Comparison of ENCODE assay signal across 7 cellular contexts in the genomic region with DNA sequence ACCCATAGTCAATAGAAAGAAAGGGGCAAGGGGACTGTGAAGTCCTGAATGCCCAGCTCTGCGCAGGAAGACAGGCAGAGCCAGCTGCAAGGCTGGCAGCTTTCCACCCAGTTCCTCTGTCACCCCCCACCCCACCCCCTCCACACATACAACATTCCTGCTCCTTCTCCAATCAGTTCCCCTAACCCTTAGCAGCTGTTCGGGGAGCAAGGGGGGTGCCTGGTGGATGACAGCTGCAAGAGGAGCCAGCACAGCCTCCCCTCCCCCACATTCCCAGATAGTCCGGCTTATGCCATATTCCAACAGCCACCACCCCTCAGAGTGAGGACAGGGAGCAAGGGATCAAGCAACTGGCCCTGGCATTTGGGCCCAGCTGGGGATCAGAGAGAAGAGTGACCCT. TPM values are rescaled to one million over a fixed set of nuclear protein-coding genes. Genes with fewer than 3 reads are reported as not detected.
DNase-seq lines count a peak whose midpoint lies in the region; ATAC-seq and TF ChIP-seq lines count a peak whose summit lies in the region.

No MANE protein-coding gene starts in this region.

- TF ChIP-seq POLR2A in NB4 (IDR thresholded peaks at IDR 0.05; ENCODE audit: extremely low read depth, insufficient read length) = no peak

- peaks cover 57% of the 10 kb centered on the region for H3K36me3 Mint-ChIP-seq in activated T-helper 1 cell treated with anti-CD3 and anti-CD28 coated beads, Interleukin-12 subunit alpha, Interleukin-12 subunit beta, Interleukin-2, Interleukin-4 antibody, amounts not matched to agents 30 ng/mL and 10 ng/mL and 1 ng/mL, durations not matched to agents 14 hours and 24 hours and 36 hours (ENCODE audit: low read depth)

- peak; percentile 16 for ATAC-seq in left ventricle myocardium superior
- no peak for ATAC-seq in HG03442 (IDR thresholded peaks at IDR 0.05; ENCODE audit: unreplicated experiment)

- peaks cover 77% of the 10 kb centered on the region for H3K4me1 Mint-ChIP-seq in activated T-helper 1 cell treated with anti-CD3 and anti-CD28 coated beads, Interleukin-12 subunit alpha, Interleukin-12 subunit beta, Interleukin-2, Interleukin-4 antibody, amounts not matched to agents 30 ng/mL and 10 ng/mL and 1 ng/mL, durations not matched to agents 14 hours and 24 hours and 36 hours (ENCODE audit: low read depth)

- H3K27me3 ChIP-seq in skeletal muscle satellite cell (ENCODE audit: control insufficient read depth, insufficient read depth, low read length) = no peaks in the 10 kb centered on the region

- H3K9me3 ChIP-seq in skeletal muscle satellite cell (replicated peaks; ENCODE audit: low read length) = no peaks in the 10 kb centered on the region

- peaks cover 64% of the 10 kb centered on the region for H3K36me3 ChIP-seq in skeletal muscle satellite cell (ENCODE audit: insufficient read depth, low read length)

- H3K9ac ChIP-seq in skeletal muscle satellite cell (ENCODE audit: low read depth, low read length) = peak overlapping the region; percentile 70

- H3K4me3 ChIP-seq in NB4 (ENCODE audit: low read depth, low read length) = peak overlapping the region; percentile 28
- peak overlapping the region; percentile 49 for H3K4me3 ChIP-seq in skeletal muscle satellite cell (ENCODE audit: low read length)

- H3K9me3 Mint-ChIP-seq in activated T-helper 1 cell treated with anti-CD3 and anti-CD28 coated beads, Interleukin-12 subunit alpha, Interleukin-12 subunit beta, Interleukin-2, Interleukin-4 antibody, amounts not matched to agents 30 ng/mL and 10 ng/mL and 1 ng/mL, durations not matched to agents 14 hours and 24 hours and 36 hours = no peaks in the 10 kb centered on the region

- peaks cover 61% of the 10 kb centered on the region for H3K4me1 ChIP-seq in skeletal muscle satellite cell (ENCODE audit: control insufficient read depth, insufficient read depth, low read length)

- H3K4me3 Mint-ChIP-seq in activated T-helper 1 cell treated with anti-CD3 and anti-CD28 coated beads, Interleukin-12 subunit alpha, Interleukin-12 subunit beta, Interleukin-2, Interleukin-4 antibody, amounts not matched to agents 30 ng/mL and 10 ng/mL and 1 ng/mL, durations not matched to agents 14 hours and 24 hours and 36 hours = peak overlapping the region; percentile 45

- TF ChIP-seq CTCF in NB4 (IDR thresholded peaks at IDR 0.05; ENCODE audit: low read depth, low read length) = no peak

- intact Hi-C loops in activated T-helper 1 cell treated with anti-CD3 and anti-CD28 coated beads, Interleukin-12 subunit alpha, Interleukin-12 subunit beta, Interleukin-2, Interleukin-4 antibody, amounts not matched to agents 30 ng/mL and 10 ng/mL and 1 ng/mL, durations not matched to agents 14 hours and 24 hours and 36 hours (cut with micrococcal nuclease) = loop anchor here (1.0 kb wide), 1 partner anchor 8 kb away; no protein-coding TSS in a partner anchor
- intact Hi-C loops in left ventricle myocardium superior (cut with micrococcal nuclease) = no loop called here

- H3K27me3 Mint-ChIP-seq in activated T-helper 1 cell treated with anti-CD3 and anti-CD28 coated beads, Interleukin-12 subunit alpha, Interleukin-12 subunit beta, Interleukin-2, Interleukin-4 antibody, amounts not matched to agents 30 ng/mL and 10 ng/mL and 1 ng/mL, durations not matched to agents 14 hours and 24 hours and 36 hours (ENCODE audit: insufficient read depth) = no peaks in the 10 kb centered on the region

- H3K4me2 ChIP-seq in skeletal muscle satellite cell (ENCODE audit: low read length) = peak overlapping the region; percentile 72

- peak overlapping the region; percentile 83 for H3K27ac Mint-ChIP-seq in activated T-helper 1 cell treated with anti-CD3 and anti-CD28 coated beads, Interleukin-12 subunit alpha, Interleukin-12 subunit beta, Interleukin-2, Interleukin-4 antibody, amounts not matched to agents 30 ng/mL and 10 ng/mL and 1 ng/mL, durations not matched to agents 14 hours and 24 hours and 36 hours

- DNase-seq in NB4 (ENCODE audit: low read depth) (no peak), left ventricle myocardium superior (peak; percentile 64), GOT3 (lab: John Stamatoyannopoulos, UW) (no peak), activated gamma-delta T cell (lab: John Stamatoyannopoulos, UW) (no peak)
- no peak for DNase-seq in activated T-helper 1 cell treated with anti-CD3 and anti-CD28 coated beads, Interleukin-12 subunit alpha, Interleukin-12 subunit beta, Interleukin-2, Interleukin-4 antibody, amounts not matched to agents 30 ng/mL and 10 ng/mL and 1 ng/mL, durations not matched to agents 14 hours and 24 hours and 36 hours (ENCODE audit: low spot score)

RNA-seq across cellular contexts. Expression of a gene that starts 9.7 kb away (rescaled TPM):
- total RNA-seq in activated T-helper 1 cell treated with anti-CD3 and anti-CD28 coated beads, Interleukin-12 subunit alpha, Interleukin-12 subunit beta, Interleukin-2, Interleukin-4 antibody, amounts not matched to agents 30 ng/mL and 10 ng/mL and 1 ng/mL, durations not matched to agents 14 hours and 24 hours and 36 hours = 221 and 222 TPM in 2 replicates
- 61.2 TPM for total RNA-seq in left ventricle myocardium superior
- total RNA-seq in skeletal muscle satellite cell (2012; rRNA removed) = 105 and 107 TPM in 2 replicates

RNA-seq across cellular contexts. Expression of a gene that starts 27.2 kb away (rescaled TPM):
- total RNA-seq in activated T-helper 1 cell treated with anti-CD3 and anti-CD28 coated beads, Interleukin-12 subunit alpha, Interleukin-12 subunit beta, Interleukin-2, Interleukin-4 antibody, amounts not matched to agents 30 ng/mL and 10 ng/mL and 1 ng/mL, durations not matched to agents 14 hours and 24 hours and 36 hours = 0.16 TPM in 1 of 2 replicates, not detected in the other
- total RNA-seq in left ventricle myocardium superior = not detected
- total RNA-seq in skeletal muscle satellite cell (2012; rRNA removed) = 0.44 TPM in 1 of 2 replicates, not detected in the other

RNA-seq across cellular contexts. Expression of a gene that starts 34.5 kb away (rescaled TPM):
- total RNA-seq in activated T-helper 1 cell treated with anti-CD3 and anti-CD28 coated beads, Interleukin-12 subunit alpha, Interleukin-12 subunit beta, Interleukin-2, Interleukin-4 antibody, amounts not matched to agents 30 ng/mL and 10 ng/mL and 1 ng/mL, durations not matched to agents 14 hours and 24 hours and 36 hours = 80.1 and 81.8 TPM in 2 replicates
- total RNA-seq in left ventricle myocardium superior = 22.6 TPM
- 21.4 and 24.1 TPM in 2 replicates for total RNA-seq in skeletal muscle satellite cell (2012; rRNA removed)

RNA-seq across cellular contexts. Expression of a gene that starts 52.1 kb away (rescaled TPM):
- 195 TPM in 2 replicates for total RNA-seq in activated T-helper 1 cell treated with anti-CD3 and anti-CD28 coated beads, Interleukin-12 subunit alpha, Interleukin-12 subunit beta, Interleukin-2, Interleukin-4 antibody, amounts not matched to agents 30 ng/mL and 10 ng/mL and 1 ng/mL, durations not matched to agents 14 hours and 24 hours and 36 hours
- 75.8 TPM for total RNA-seq in left ventricle myocardium superior
- total RNA-seq in skeletal muscle satellite cell (2012; rRNA removed) = 538 and 640 TPM in 2 replicates

RNA-seq across cellular contexts. Expression of a gene that starts 57.5 kb away (rescaled TPM):
- total RNA-seq in activated T-helper 1 cell treated with anti-CD3 and anti-CD28 coated beads, Interleukin-12 subunit alpha, Interleukin-12 subunit beta, Interleukin-2, Interleukin-4 antibody, amounts not matched to agents 30 ng/mL and 10 ng/mL and 1 ng/mL, durations not matched to agents 14 hours and 24 hours and 36 hours = 20.2 and 22.3 TPM in 2 replicates
- total RNA-seq in left ventricle myocardium superior = 18.7 TPM
- 18.3 and 19.9 TPM in 2 replicates for total RNA-seq in skeletal muscle satellite cell (2012; rRNA removed)
